In genomic region chr4:88012652-88013051, GRCh38 we compare ENCODE assay signal across 9 cellular contexts. TPM values are rescaled to one million over a fixed set of nuclear protein-coding genes. Genes with fewer than 3 reads are reported as not detected.
A peak's percentile ranks its signal among the peaks of the same experiment; 100 is the strongest.
DNase-seq lines count a peak whose midpoint lies in the region; ATAC-seq and TF ChIP-seq lines count a peak whose summit lies in the region.
"Had no signal": no experiment of that assay in that cellular context is flagged by ENCODE, and none has a peak within 500 bp of the region (broad histone marks: within the 10 kb centered on the region; RNA-seq: fewer than 3 reads in every experiment).

No MANE protein-coding gene starts in this region.

- TF ChIP-seq CTCF in OCI-LY7 (conservative IDR thresholded peaks at IDR 0.05; ENCODE audit: low read length) (no peak), thoracic aorta (IDR thresholded peaks at IDR 0.05) (no peak)

- H3K4me3 ChIP-seq in OCI-LY7 (ENCODE audit: low read depth, low read length, poor library complexity, severe bottlenecking) (no peak overlapping the region), thoracic aorta (peak overlapping the region; percentile 89)

- intact Hi-C loops in OCI-LY7 (cut with micrococcal nuclease; ENCODE audit: unreplicated experiment), result no loop called here

- CTCF ChIA-PET in OCI-LY7 (lab: Charles Lee; ENCODE audit: unreplicated experiment), result no interaction called here

- H3K4me1 ChIP-seq in OCI-LY7 (ENCODE audit: insufficient read depth, low read length, poor library complexity, severe bottlenecking) (peaks cover 14% of the 10 kb centered on the region), thoracic aorta (ENCODE audit: control insufficient read depth in 1 of 2, low read depth in 2 of 2) (peaks cover 36 to 73% of the 10 kb centered on the region in 2 donors)

- H3K27ac Mint-ChIP-seq in immature natural killer cell, result no peak overlapping the region
- H3K27ac Mint-ChIP-seq: stimulated activated naive CD8-positive, alpha-beta T cell treated with anti-CD3 and anti-CD28 coated beads, Interleukin-15, Interleukin-2, amounts not matched to agents 100 ng/mL and 50 ng/mL, for 24 hours had no signal

- no peaks in the 10 kb centered on the region for H3K36me3 Mint-ChIP-seq in immature natural killer cell

- no TSS peak for BruUV-seq in OCI-LY7 (replicated peaks; lab: Mats Ljungman, UMichigan)

- H3K9me3 ChIP-seq in OCI-LY7 (ENCODE audit: low read length), result no peaks in the 10 kb centered on the region
- H3K9me3 ChIP-seq in thoracic aorta, result no peaks in the 10 kb centered on the region

- no peak overlapping the region for H3K27ac ChIP-seq in OCI-LY7 (ENCODE audit: low read depth, low read length, poor library complexity, severe bottlenecking)
- peak overlapping the region; percentile 98 for H3K27ac ChIP-seq in thoracic aorta

- peaks cover 15 to 50% of the 10 kb centered on the region in 2 donors for H3K4me1 Mint-ChIP-seq in immature natural killer cell

- H3K36me3 ChIP-seq in OCI-LY7 (ENCODE audit: insufficient read depth, low read length) (no peaks in the 10 kb centered on the region), thoracic aorta (no peaks in the 10 kb centered on the region)

- H3K27me3 Mint-ChIP-seq in immature natural killer cell (ENCODE audit: low read depth in 3 of 3), result peaks cover 0 to 6% (median 3%) of the 10 kb centered on the region in 3 donors

- H2AFZ ChIP-seq in OCI-LY7 (ENCODE audit: low read length), result no peak overlapping the region

- no peak overlapping the region for H3K4me3 Mint-ChIP-seq in immature natural killer cell
- H3K4me3 Mint-ChIP-seq: stimulated activated naive CD8-positive, alpha-beta T cell treated with anti-CD3 and anti-CD28 coated beads, Interleukin-15, Interleukin-2, amounts not matched to agents 100 ng/mL and 50 ng/mL, for 24 hours had no signal

- H3K9me2 ChIP-seq in OCI-LY7 (ENCODE audit: insufficient read depth, low read length), result no peaks in the 10 kb centered on the region

- H3K27me3 ChIP-seq in thoracic aorta (replicated peaks; ENCODE audit: insufficient read depth), result no peaks in the 10 kb centered on the region

- H4K20me1 ChIP-seq in OCI-LY7 (ENCODE audit: insufficient read depth, low read length), result no peaks in the 10 kb centered on the region

- DNase-seq in OCI-LY7 (ENCODE audit: low spot score) (peak; percentile 40), thoracic aorta (ENCODE audit: low spot score) (no peak), NCI-H146 treated with DMSO at 0.1 percent for 48 hours (lab: John Stamatoyannopoulos, UW; ENCODE audit: unreplicated experiment) (no peak), immature natural killer cell (no peak)
- no peak for DNase-seq in stimulated activated CD4-positive, alpha-beta T cell treated with anti-CD3 and anti-CD28 coated beads, Interleukin-1b, Interleukin-23, amount 100 ng/mL, for 48 hours
- DNase-seq: T-helper 1 cell had no signal

- peaks cover 10% of the 10 kb centered on the region; the same call in 1 of the 2 replicates for H3K79me2 ChIP-seq in OCI-LY7 (ENCODE audit: insufficient read depth, low read depth, low read length)

- 0 out of 2 replicates have a peak overlapping the region, but pooled peaks have one; percentile 12 for H3K4me2 ChIP-seq in OCI-LY7 (ENCODE audit: low read length)

- POLR2A ChIA-PET in OCI-LY7 (lab: Charles Lee), result no interaction called here

- H3K9me3 Mint-ChIP-seq in immature natural killer cell, result no peaks in the 10 kb centered on the region
- H3K9me3 Mint-ChIP-seq: stimulated activated naive CD8-positive, alpha-beta T cell treated with anti-CD3 and anti-CD28 coated beads, Interleukin-15, Interleukin-2, amounts not matched to agents 100 ng/mL and 50 ng/mL, for 24 hours had no signal

- peak; percentile 38 for ATAC-seq in GM19372 (IDR thresholded peaks at IDR 0.05; ENCODE audit: low read depth, unreplicated experiment)
- ATAC-seq in HG03039 (IDR thresholded peaks at IDR 0.05; ENCODE audit: unreplicated experiment), result peak; percentile 41
- ATAC-seq in thoracic aorta (ENCODE audit: insufficient number of reproducible peaks, low FRiP score, low read depth), result no peak

RNA-seq across cellular contexts. Expression of gene PKD2, which starts 5.2 kb away (rescaled TPM):
- total RNA-seq in OCI-LY7 (2014; rRNA removed; shearing (Covaris generic)), result 4.5 and 8.5 TPM in 2 replicates
- total RNA-seq in OCI-LY7 (2022), result 3.1 and 3.8 TPM in 2 replicates
- 100 to 1,000 TPM; 254 to 259 TPM for total RNA-seq in thoracic aorta
- 1 to 10 TPM; 1.2 to 2.7 (median 1.2) TPM for polyA plus RNA-seq in immature natural killer cell

RNA-seq across cellular contexts. Expression of gene SPP1, which starts 37.1 kb away (rescaled TPM):
- total RNA-seq in OCI-LY7 (2014; rRNA removed; shearing (Covaris generic)), result 1.4 TPM in 1 of 2 replicates, not detected in the other
- total RNA-seq in OCI-LY7 (2022) (not detected in 2 replicates), thoracic aorta (10 to 100 TPM; 22.1 to 29.2 TPM)
- polyA plus RNA-seq in immature natural killer cell, result not detected

Comparison
In these comparisons a context has a peak if more than half of its experiments do, and no peak if none do; other contexts are left out.
1. RNA of gene PKD2, which starts 5.2 kb away (total RNA-seq): 254 to 259 TPM in thoracic aorta; 3.1 to 8.5 TPM in OCI-LY7; every median in the first group is over 10 times any median in the second.
2. RNA of gene SPP1, which starts 37.1 kb away (total RNA-seq): 22.1 to 29.2 TPM in thoracic aorta; 1.4 TPM in OCI-LY7; every median in the first group is over 4 times any median in the second.